In the genomic region with DNA sequence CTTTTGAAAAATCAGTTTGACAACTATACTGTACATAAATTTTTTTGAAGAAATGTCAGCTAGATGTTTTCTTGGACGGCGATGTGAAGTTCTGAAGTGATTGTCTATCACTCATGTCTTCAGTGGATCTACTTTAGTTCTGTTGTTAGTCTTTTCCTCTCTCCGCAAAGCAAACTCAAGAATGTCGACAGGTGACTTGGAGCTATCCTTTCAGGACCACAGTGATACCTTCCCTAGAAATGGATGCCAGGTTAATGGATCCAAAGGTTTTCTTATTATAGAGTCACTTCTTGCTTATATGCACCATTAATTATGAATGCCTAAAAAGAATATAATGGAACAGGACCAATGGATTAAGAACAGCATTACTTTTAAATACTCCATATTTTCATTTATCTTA, we compare ENCODE assay signal across 1 cellular context.
TF ChIP-seq lines count a peak whose summit lies in the region.

No MANE protein-coding gene starts in this region.

TF ChIP-seq in HCT116, 20 proteins besides CTCF, POLR2A, EP300 and RAD21 (continued from another document):
- TF ChIP-seq ELF1 (IDR thresholded peaks at IDR 0.05; ENCODE audit: borderline replicate concordance, low read depth) = no peak
